In the genomic region with DNA sequence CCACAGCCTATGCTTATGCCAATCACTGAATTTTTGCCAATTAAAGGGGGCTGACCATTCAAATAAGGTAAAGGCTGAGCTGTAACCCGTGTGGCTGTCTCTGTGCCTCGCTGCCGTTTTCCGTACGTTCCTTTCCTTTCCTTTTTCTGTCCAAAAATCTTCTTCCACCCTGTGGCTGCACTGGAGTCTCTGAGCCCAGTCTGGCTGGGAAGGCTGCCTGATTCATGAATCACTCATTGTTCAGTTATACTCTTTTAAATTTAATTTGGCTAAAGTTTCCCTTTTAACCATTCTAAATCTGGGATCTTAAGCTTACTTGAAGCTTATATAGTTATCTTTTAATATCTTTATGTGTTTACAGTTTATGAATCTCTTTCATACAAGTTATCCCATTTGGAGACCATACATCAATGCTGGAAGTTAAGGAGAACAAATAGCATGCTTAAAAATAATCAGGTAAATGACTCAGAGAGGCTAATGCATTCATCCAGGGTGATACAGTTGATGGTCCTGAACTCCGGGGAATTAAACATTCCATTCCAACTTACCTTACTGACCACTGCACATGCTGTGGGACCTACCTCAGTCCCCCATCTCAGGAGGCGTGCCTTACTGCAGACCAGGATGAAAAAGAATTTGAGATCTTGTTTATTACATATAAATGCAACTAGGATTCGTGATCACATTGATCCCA, we compare ENCODE assay signal across 17 cellular contexts.
DNase-seq lines count a peak whose midpoint lies in the region; ATAC-seq, FAIRE-seq and TF ChIP-seq lines count a peak whose summit lies in the region.
"Had no signal": no experiment of that assay in that cellular context is flagged by ENCODE, and none has a peak within 500 bp of the region (broad histone marks: within the 10 kb centered on the region; RNA-seq: fewer than 3 reads in every experiment).

No MANE protein-coding gene starts in this region.

- H3K27me3 ChIP-seq in breast epithelium (peaks cover 0 to 5% of the 10 kb centered on the region in 2 donors), RWPE2 (ENCODE audit: insufficient read depth, poor library complexity, severe bottlenecking) (no peaks in the 10 kb centered on the region), foreskin keratinocyte (no peaks in the 10 kb centered on the region), sigmoid colon (no peaks in the 10 kb centered on the region), right lobe of liver (no peaks in the 10 kb centered on the region)

- H3K27ac Mint-ChIP-seq in MCF 10A (ENCODE audit: low read depth, unreplicated experiment): peak overlapping the region; percentile 80

- H3K9me3 ChIP-seq in breast epithelium (peaks cover 0 to 6% of the 10 kb centered on the region in 2 donors), RWPE2 (ENCODE audit: severe bottlenecking) (no peaks in the 10 kb centered on the region), sigmoid colon (peaks cover 0 to 4% (median 0%) of the 10 kb centered on the region in 4 donors), right lobe of liver (no peaks in the 10 kb centered on the region)

- ATAC-seq in RWPE2 (ENCODE audit: low read depth) (peak; percentile 69), foreskin keratinocyte (peak; percentile 53), sciatic nerve (peak; percentile 42), right lobe of liver (no peak)

- no peak overlapping the region for H3K4me3 Mint-ChIP-seq in MCF 10A (ENCODE audit: unreplicated experiment)
- H3K4me3 Mint-ChIP-seq: IgD-negative memory B cell had no signal

- H3K27me3 Mint-ChIP-seq in MCF 10A (ENCODE audit: insufficient read depth, unreplicated experiment): no peaks in the 10 kb centered on the region

- no peaks in the 10 kb centered on the region for H3K36me3 ChIP-seq in breast epithelium
- H3K36me3 ChIP-seq in RWPE2 (ENCODE audit: low read depth): no peaks in the 10 kb centered on the region
- no peaks in the 10 kb centered on the region for H3K36me3 ChIP-seq in sigmoid colon
- no peaks in the 10 kb centered on the region for H3K36me3 ChIP-seq in right lobe of liver

- CTCF ChIA-PET in MCF 10A (lab: Yijun Ruan, JAX): interaction anchor here (1.0 kb wide), 1 partner anchor 16 kb away, joined by 3 read pairs; no protein-coding TSS in a partner anchor

- peaks cover 41% of the 10 kb centered on the region for H3K4me1 Mint-ChIP-seq in MCF 10A (ENCODE audit: insufficient read depth, unreplicated experiment)
- H3K4me1 Mint-ChIP-seq: IgD-negative memory B cell had no signal

- TF ChIP-seq POLR2A in breast epithelium (IDR thresholded peaks at IDR 0.05): no peak
- TF ChIP-seq POLR2A in sigmoid colon (IDR thresholded peaks at IDR 0.05): no peak
- TF ChIP-seq POLR2A in H54 (IDR thresholded peaks at IDR 0.05; ENCODE audit: low read depth, low read length): no peak
- no peak for TF ChIP-seq POLR2A in right lobe of liver (IDR thresholded peaks at IDR 0.05)

- H3K4me1 ChIP-seq in breast epithelium (no peaks in the 10 kb centered on the region), RWPE2 (ENCODE audit: insufficient read depth, poor library complexity, severe bottlenecking) (peaks cover 43% of the 10 kb centered on the region), foreskin keratinocyte (peaks cover 26% of the 10 kb centered on the region), sigmoid colon (no peaks in the 10 kb centered on the region), right lobe of liver (no peaks in the 10 kb centered on the region)

- TF ChIP-seq CTCF in MCF 10A (IDR thresholded peaks at IDR 0.05; ENCODE audit: unreplicated experiment) (no peak), breast epithelium (IDR thresholded peaks at IDR 0.05) (no peak), RWPE2 (IDR thresholded peaks at IDR 0.05; ENCODE audit: poor library complexity, severe bottlenecking) (no peak), foreskin keratinocyte (conservative IDR thresholded peaks at IDR 0.05) (no peak), sigmoid colon (IDR thresholded peaks at IDR 0.05) (no peak), right lobe of liver (IDR thresholded peaks at IDR 0.05) (no peak)

- no TSS peak for BruUV-seq in MCF 10A (replicated peaks; lab: Mats Ljungman, UMichigan)

- FAIRE-seq in H54 (lab: Jason Lieb, UNC): no peak

- H3K4me3 ChIP-seq in breast epithelium (no peak overlapping the region), RWPE2 (ENCODE audit: severe bottlenecking) (no peak overlapping the region), sigmoid colon (no peak overlapping the region), right lobe of liver (no peak overlapping the region)

- TF ChIP-seq EP300 in sigmoid colon (IDR thresholded peaks at IDR 0.05): no peak

- DNase-seq in MCF 10A (ENCODE audit: unreplicated experiment) (peak; percentile 57), breast epithelium (ENCODE audit: low spot score in 2 of 2) (no peak), RWPE2 (ENCODE audit: low spot score) (no peak), foreskin keratinocyte (peak; percentile 59 to 77), sciatic nerve (ENCODE audit: low spot score) (no peak), sigmoid colon (no peak), H54 (ENCODE audit: insufficient read length, low spot score) (no peak), right lobe of liver (no peak)
- DNase-seq: 8988T; COR-L47; HCEC 1CT; NCI-H1048; NCI-H226; NCI-H526; NK-92 treated with Interleukin-12 subunit alpha and Interleukin-12 subunit beta, amount 100 ng/mL, for 24 hours; SIG-M5 had no signal

- WGBS in sigmoid colon, 2 donors: 77 to 87% methylated on average over 8 of the region's 8 CpGs
- WGBS in right lobe of liver (ENCODE audit: insufficient coverage, low coverage, low lambda C conversion rate, missing lambda C conversion rate): 83% methylated on average over 8 of the region's 8 CpGs

- intact Hi-C loops in MCF 10A (cut with micrococcal nuclease) (loop anchor here (2.0 kb wide), 1 partner anchor 154 kb away; no protein-coding TSS in a partner anchor), breast epithelium (cut with DNase I; ENCODE audit: low total_unique reads) (no loop called here), sciatic nerve (cut with DNase I) (no loop called here), sigmoid colon (cut with DNase I) (no loop called here), right lobe of liver (cut with DNase I) (no loop called here)

- H3K9me3 Mint-ChIP-seq in MCF 10A (ENCODE audit: unreplicated experiment): no peaks in the 10 kb centered on the region

- peaks cover 2% of the 10 kb centered on the region for H3K36me3 Mint-ChIP-seq in MCF 10A (ENCODE audit: insufficient read depth, unreplicated experiment)
- H3K36me3 Mint-ChIP-seq: IgD-negative memory B cell had no signal

- H3K27ac ChIP-seq in breast epithelium (no peak overlapping the region), RWPE2 (ENCODE audit: poor library complexity, severe bottlenecking) (peak overlapping the region; percentile 75), foreskin keratinocyte (peak overlapping the region; percentile 62), sigmoid colon (no peak overlapping the region), right lobe of liver (no peak overlapping the region)

- POLR2A ChIA-PET in MCF 10A (lab: Yijun Ruan, JAX): interaction anchor here (0.6 to 2.7 kb wide), 3 partner anchors 10 to 814 kb away, joined by 3 to 13 read pairs (median 4); no protein-coding TSS in a partner anchor

Comparison
In these comparisons a context has a peak if more than half of its experiments do, and no peak if none do; other contexts are left out.
1. DNase-seq: peak in MCF 10A (single experiment) and foreskin keratinocyte (2 of 2); none in breast epithelium (0 of 2), RWPE2 (single experiment), sciatic nerve (single experiment), sigmoid colon (single experiment), H54 (single experiment) and right lobe of liver (0 of 3).
2. H3K27ac ChIP-seq: peak in RWPE2 (single experiment) and foreskin keratinocyte (single experiment); none in breast epithelium (0 of 2), sigmoid colon (0 of 4) and right lobe of liver (0 of 3).
3. ATAC-seq: peak in RWPE2 (single experiment), foreskin keratinocyte (single experiment) and sciatic nerve (single experiment); none in right lobe of liver (0 of 4).